28 cellular contexts compared by ENCODE assay signal in the genomic region with DNA sequence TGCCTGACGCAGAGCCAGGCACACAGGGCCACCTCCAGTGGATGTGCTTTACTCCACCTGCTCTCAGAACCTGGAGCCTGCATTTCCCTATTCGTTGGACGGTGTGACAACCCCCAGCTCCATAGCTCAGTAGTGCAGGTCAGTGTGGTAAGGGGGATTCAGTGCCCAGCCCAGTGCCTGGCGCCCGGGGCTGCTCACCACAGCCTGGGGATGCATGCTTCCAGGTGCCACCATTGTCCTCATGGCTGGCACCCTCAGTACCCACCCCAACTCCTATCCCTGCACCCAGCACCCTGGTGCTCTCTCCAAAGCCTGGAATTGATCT. TPM values are rescaled to one million over a fixed set of nuclear protein-coding genes. Genes with fewer than 3 reads are reported as not detected.
A peak's percentile ranks its signal among the peaks of the same experiment; 100 is the strongest.
DNase-seq lines count a peak whose midpoint lies in the region; ATAC-seq, FAIRE-seq and TF ChIP-seq lines count a peak whose summit lies in the region.
"Had no signal": no experiment of that assay in that cellular context is flagged by ENCODE, and none has a peak within 500 bp of the region (broad histone marks: within the 10 kb centered on the region; RNA-seq: fewer than 3 reads in every experiment).

No MANE protein-coding gene starts in this region.

- no peak overlapping the region for H2AFZ ChIP-seq in HepG2 (ENCODE audit: low read length)
- H2AFZ ChIP-seq: GM23338 had no signal

- H3K27me3 Mint-ChIP-seq in osteocyte (ENCODE audit: unreplicated experiment) = no peaks in the 10 kb centered on the region
- peaks cover 0 to 5% of the 10 kb centered on the region in 2 donors for H3K27me3 Mint-ChIP-seq in stimulated activated naive B cell treated with anti-CD40 and anti-IgM and Interleukin-4, amounts not matched to agents 10 μg/mL and 1 μg/mL and 100 μg/mL, for 72 hours
- H3K27me3 Mint-ChIP-seq: activated naive CD8-positive, alpha-beta T cell; stimulated activated naive CD8-positive, alpha-beta T cell treated with anti-CD3 and anti-CD28 coated beads, Interleukin-15, Interleukin-2, amounts not matched to agents 100 ng/mL and 50 ng/mL, for 24 hours had no signal

- no peak overlapping the region for H3K9ac ChIP-seq in liver (ENCODE audit: low read depth in 1 of 2, low read length in 2 of 2)
- H3K9ac ChIP-seq in HepG2 (ENCODE audit: insufficient read depth, low read depth, low read length) = no peak overlapping the region
- H3K9ac ChIP-seq: BLaER1 had no signal

- no peaks in the 10 kb centered on the region for H3K27me3 ChIP-seq in liver (ENCODE audit: control insufficient read depth in 4 of 4, insufficient read depth in 4 of 4, low read length in 3 of 4)
- peaks cover 6 to 41% of the 10 kb centered on the region in 2 experiments; a peak in 4 of 5 replicates for H3K27me3 ChIP-seq in HepG2 (ENCODE audit: control insufficient read depth in 1 of 2, insufficient read depth in 2 of 2, low read length in 2 of 2)
- H3K27me3 ChIP-seq in gastroesophageal sphincter = no peaks in the 10 kb centered on the region
- H3K27me3 ChIP-seq in uterus = no peaks in the 10 kb centered on the region
- H3K27me3 ChIP-seq: BLaER1, MG63, tibial nerve had no signal

- DNase-seq in HepG2 (ENCODE audit: low spot score) (no peak), osteocyte (ENCODE audit: extremely low spot score, unreplicated experiment) (peak; percentile 74), uterus (no peak), activated gamma-delta T cell (lab: John Stamatoyannopoulos, UW) (no peak)
- no peak for DNase-seq in stimulated activated naive B cell treated with anti-CD40 and anti-IgM and Interleukin-4, amounts not matched to agents 10 μg/mL and 1 μg/mL and 100 μg/mL, for 72 hours
- DNase-seq in activated naive CD4-positive, alpha-beta T cell treated with Interleukin-2 at 50 U/mL for 16 hours = no peak
- DNase-seq: cerebellar nuclear complex; MG63; NCI-H1436 treated with DMSO at 0.1 percent for 48 hours; NCI-H510A treated with DMSO at 0.1 percent for 48 hours; NK-92 treated with Interleukin-12 subunit alpha and Interleukin-12 subunit beta, amount 100 ng/mL, for 24 hours; SIG-M5; stimulated activated CD4-positive, alpha-beta T cell treated with anti-CD3 and anti-CD28 coated beads, Interleukin-4, amount 100 ng/mL, for 24 hours; T-helper 1 cell had no signal

- TF ChIP-seq CTCF in liver (IDR thresholded peaks at IDR 0.05; ENCODE audit: low read depth, low read length, missing input control) (no peak), HepG2 (CRISPR knock-in tag; IDR thresholded peaks at IDR 0.05) (no peak), gastroesophageal sphincter (IDR thresholded peaks at IDR 0.05) (no peak), osteocyte (IDR thresholded peaks at IDR 0.05) (no peak), uterus (IDR thresholded peaks at IDR 0.05) (no peak)

- FAIRE-seq in HepG2 (lab: Jason Lieb, UNC) = no peak
- FAIRE-seq: A204.1, D721Med, K562, TTC549 had no signal

- TF ChIP-seq EP300 in HepG2 (IDR thresholded peaks at IDR 0.05; ENCODE audit: low read depth in 2 of 2, low read length in 2 of 2) (no peak), HepG2 (CRISPR knock-in tag; IDR thresholded peaks at IDR 0.05; ENCODE audit: borderline replicate concordance) (no peak), gastroesophageal sphincter (IDR thresholded peaks at IDR 0.05) (no peak)

- CTCF ChIA-PET in HepG2 (lab: Yijun Ruan, JAX; ENCODE audit: low intra/inter-chr PET ratio, low total read pairs) = no interaction called here

- H3K27ac ChIP-seq in liver (ENCODE audit: low read depth in 1 of 2, low read length in 2 of 2) (peak overlapping the region; percentile 40 to 46), HepG2 (ENCODE audit: extremely low read length, insufficient read depth, low read length) (no peak overlapping the region), gastroesophageal sphincter (no peak overlapping the region), uterus (no peak overlapping the region)
- H3K27ac ChIP-seq: BLaER1, tibial nerve had no signal

- ATAC-seq in HepG2 (no peak), gastroesophageal sphincter (peak; percentile 24)
- no peak for ATAC-seq in stimulated activated naive B cell treated with anti-CD40 and anti-IgM and Interleukin-4, amounts not matched to agents 10 μg/mL and 1 μg/mL and 100 μg/mL, for 72 hours (replicated peaks)
- ATAC-seq: GM23338, K562 had no signal

- BruUV-seq in HepG2 (replicated peaks; lab: Mats Ljungman, UMichigan) = no TSS peak

- peaks cover 14% of the 10 kb centered on the region for H3K9me3 Mint-ChIP-seq in osteocyte (ENCODE audit: unreplicated experiment)
- peaks cover 2 to 3% of the 10 kb centered on the region in 2 donors for H3K9me3 Mint-ChIP-seq in stimulated activated naive B cell treated with anti-CD40 and anti-IgM and Interleukin-4, amounts not matched to agents 10 μg/mL and 1 μg/mL and 100 μg/mL, for 72 hours
- H3K9me3 Mint-ChIP-seq: mesothelial cell of epicardium; neural crest cell; stimulated activated naive CD8-positive, alpha-beta T cell treated with anti-CD3 and anti-CD28 coated beads, Interleukin-15, Interleukin-2, amounts not matched to agents 100 ng/mL and 50 ng/mL, for 24 hours had no signal

- H3K4me3 ChIP-seq in liver (ENCODE audit: low read depth in 1 of 3, low read length in 3 of 3) (no peak overlapping the region), HepG2 (replicated peaks in 1 of 3; ENCODE audit: insufficient read depth in 1 of 3, low read depth in 2 of 3, low read length in 3 of 3) (no peak overlapping the region), gastroesophageal sphincter (no peak overlapping the region), uterus (no peak overlapping the region)
- H3K4me3 ChIP-seq: BLaER1, GM23338, K562, MG63, tibial nerve had no signal

- intact Hi-C loops in HepG2 (cut with micrococcal nuclease; ENCODE audit: unreplicated experiment) = no loop called here
- intact Hi-C loops in uterus (cut with DNase I; ENCODE audit: low total_unique reads) = no loop called here

- H3K4me2 ChIP-seq in HepG2 (ENCODE audit: low read depth, low read length) = no peak overlapping the region
- H3K4me2 ChIP-seq: BLaER1, GM23338 had no signal

- H3K36me3 Mint-ChIP-seq in osteocyte (ENCODE audit: unreplicated experiment) = no peaks in the 10 kb centered on the region
- H3K36me3 Mint-ChIP-seq in stimulated activated naive B cell treated with anti-CD40 and anti-IgM and Interleukin-4, amounts not matched to agents 10 μg/mL and 1 μg/mL and 100 μg/mL, for 72 hours = no peaks in the 10 kb centered on the region
- H3K36me3 Mint-ChIP-seq: activated naive CD8-positive, alpha-beta T cell; mesothelial cell of epicardium had no signal

- no peak for TF ChIP-seq RAD21 in liver (IDR thresholded peaks at IDR 0.05)
- TF ChIP-seq RAD21 in HepG2 (CRISPR knock-in tag; IDR thresholded peaks at IDR 0.05) = no peak

- no peaks in the 10 kb centered on the region for H4K20me1 ChIP-seq in HepG2 (ENCODE audit: insufficient read depth, low read length)
- H4K20me1 ChIP-seq: BLaER1 had no signal

- H3K4me1 Mint-ChIP-seq in osteocyte (ENCODE audit: unreplicated experiment) = peaks cover 4% of the 10 kb centered on the region
- no peaks in the 10 kb centered on the region for H3K4me1 Mint-ChIP-seq in stimulated activated naive B cell treated with anti-CD40 and anti-IgM and Interleukin-4, amounts not matched to agents 10 μg/mL and 1 μg/mL and 100 μg/mL, for 72 hours
- H3K4me1 Mint-ChIP-seq: GM23338, mesothelial cell of epicardium, neural crest cell had no signal

- no peaks in the 10 kb centered on the region for H3K79me2 ChIP-seq in HepG2 (ENCODE audit: insufficient read depth, low read length)

- in situ Hi-C loops in HepG2 (cut with HindIII; ENCODE audit: extremely low pct_ligation_motif_present, low pct_unique_long_range_greater_than_20kb) = no loop called here

- no peaks in the 10 kb centered on the region for H3K9me3 ChIP-seq in liver (ENCODE audit: control insufficient read depth in 4 of 4, low read length in 3 of 4)
- H3K9me3 ChIP-seq in HepG2 (ENCODE audit: low read length) = no peaks in the 10 kb centered on the region
- H3K9me3 ChIP-seq in gastroesophageal sphincter = no peaks in the 10 kb centered on the region
- no peaks in the 10 kb centered on the region for H3K9me3 ChIP-seq in uterus
- H3K9me3 ChIP-seq: BLaER1, MG63, tibial nerve had no signal

- H3K4me3 Mint-ChIP-seq in osteocyte (ENCODE audit: unreplicated experiment) = no peak overlapping the region
- H3K4me3 Mint-ChIP-seq in stimulated activated naive B cell treated with anti-CD40 and anti-IgM and Interleukin-4, amounts not matched to agents 10 μg/mL and 1 μg/mL and 100 μg/mL, for 72 hours = no peak overlapping the region
- H3K4me3 Mint-ChIP-seq: activated naive CD8-positive, alpha-beta T cell; GM23338; mesothelial cell of epicardium; neural crest cell; stimulated activated naive CD8-positive, alpha-beta T cell treated with anti-CD3 and anti-CD28 coated beads, Interleukin-15, Interleukin-2, amounts not matched to agents 100 ng/mL and 50 ng/mL, for 24 hours had no signal

- 78% methylated on average over 5 of the region's 5 CpGs for WGBS in liver
- 7% methylated on average over 2 of the region's 5 CpGs for WGBS in HepG2 (ENCODE audit: low lambda C conversion rate)
- whole genome bisulfite sequencing in gastroesophageal sphincter (ENCODE audit: low coverage in 1 of 2), 2 donors = 100% methylated on average over 1 of the region's 5 CpGs; no CpG with 5 or more reads in 1 of the 2 donors

- peak overlapping the region; percentile 62 for H3K27ac Mint-ChIP-seq in osteocyte (ENCODE audit: unreplicated experiment)
- H3K27ac Mint-ChIP-seq in stimulated activated naive B cell treated with anti-CD40 and anti-IgM and Interleukin-4, amounts not matched to agents 10 μg/mL and 1 μg/mL and 100 μg/mL, for 72 hours = no peak overlapping the region
- H3K27ac Mint-ChIP-seq: activated naive CD8-positive, alpha-beta T cell; GM23338; mesothelial cell of epicardium; stimulated activated naive CD8-positive, alpha-beta T cell treated with anti-CD3 and anti-CD28 coated beads, Interleukin-15, Interleukin-2, amounts not matched to agents 100 ng/mL and 50 ng/mL, for 24 hours had no signal

- TF ChIP-seq POLR2A in HepG2 (IDR thresholded peaks at IDR 0.05; ENCODE audit: insufficient read depth in 1 of 2, low read depth in 2 of 2, low read length in 2 of 2) = no peak
- TF ChIP-seq POLR2A in gastroesophageal sphincter (IDR thresholded peaks at IDR 0.05) = no peak
- no peak for TF ChIP-seq POLR2A in uterus (IDR thresholded peaks at IDR 0.05)

- H3K36me3 ChIP-seq in liver (ENCODE audit: control insufficient read depth in 4 of 4, insufficient read depth in 3 of 4, low read depth in 1 of 4, low read length in 3 of 4) (no peaks in the 10 kb centered on the region), HepG2 (replicated peaks in 1 of 2; ENCODE audit: control insufficient read depth in 1 of 2, insufficient read depth in 2 of 2, low read length in 2 of 2) (no peaks in the 10 kb centered on the region), gastroesophageal sphincter (no peaks in the 10 kb centered on the region), uterus (no peaks in the 10 kb centered on the region)
- H3K36me3 ChIP-seq: BLaER1, MG63, tibial nerve had no signal

- POLR2A ChIA-PET in HepG2 (lab: Yijun Ruan, JAX) = no interaction called here

- H3K4me1 ChIP-seq in liver (ENCODE audit: control insufficient read depth in 4 of 4, insufficient read depth in 4 of 4, low read length in 3 of 4) = no peaks in the 10 kb centered on the region
- no peaks in the 10 kb centered on the region for H3K4me1 ChIP-seq in HepG2 (ENCODE audit: insufficient read depth, low read length)
- no peaks in the 10 kb centered on the region for H3K4me1 ChIP-seq in gastroesophageal sphincter
- H3K4me1 ChIP-seq in uterus = no peaks in the 10 kb centered on the region
- H3K4me1 ChIP-seq: tibial nerve had no signal

RNA-seq across cellular contexts. Expression of gene ADAMTS2, which starts 32.8 kb away (rescaled TPM):
- total RNA-seq in liver (10 to 100 TPM; 12.4 to 24.3 TPM), HepG2 (2016; rRNA removed; fragmentation: Illumina TruSeq; extraction: Trizol) (0.18 and 0.24 TPM in 2 replicates), gastroesophageal sphincter (10 to 100 TPM; 14.8 to 24.8 (median 22.6) TPM), osteocyte (10.7 and 12.2 TPM in 2 replicates), uterus (10 to 100 TPM in 3 of 4 donors, 1 to 10 TPM in 1; 4.1 to 97.1 (median 40.3) TPM)
- polyA plus RNA-seq in liver (10 to 100 TPM in 1 of 2 donors, 1 to 10 TPM in 1; 2.7 to 11.6 TPM), HepG2 (2011; rRNA removed) (3.5 and 3.6 TPM in 2 replicates)
- 0.09 and 0.10 TPM in 2 replicates for total RNA-seq in HepG2 (2016; cell fraction: cytosol; rRNA removed; fragmentation: Illumina TruSeq; extraction: Trizol; ENCODE audit: low read depth)
- total RNA-seq in HepG2 (2016; cell fraction: insoluble cytoplasmic fraction; rRNA removed; fragmentation: Illumina TruSeq; extraction: Trizol) = 0.15 and 0.17 TPM in 2 replicates
- 0.25 and 0.38 TPM in 2 replicates for total RNA-seq in HepG2 (2016; cell fraction: membrane; rRNA removed; fragmentation: Illumina TruSeq; extraction: Trizol)
- 0.25 and 0.59 TPM in 2 replicates for total RNA-seq in HepG2 (2016; cell fraction: nucleus; rRNA removed; fragmentation: Illumina TruSeq; extraction: Trizol)
- 2.4 and 4.9 TPM in 2 replicates for polyA plus RNA-seq in HepG2 (2011; cell fraction: cytosol; rRNA removed)
- polyA plus RNA-seq in HepG2 (2011; cell fraction: nucleus; rRNA removed) = 5.3 and 5.6 TPM in 2 replicates
- 2.3 and 2.4 TPM in 2 replicates for polyA plus RNA-seq in HepG2 (2012)
- 0.26 and 0.29 TPM in 2 replicates for polyA plus RNA-seq in HepG2 (2016; cell fraction: cytosol; fragmentation: Illumina TruSeq; extraction: Trizol; ENCODE audit: low read depth)
- 0.36 and 0.41 TPM in 2 replicates for polyA plus RNA-seq in HepG2 (2016; cell fraction: insoluble cytoplasmic fraction; fragmentation: Illumina TruSeq; extraction: Trizol; ENCODE audit: low read depth)
- 0.58 and 0.62 TPM in 2 replicates for polyA plus RNA-seq in HepG2 (2016; cell fraction: membrane; fragmentation: Illumina TruSeq; extraction: Trizol; ENCODE audit: low read depth)
- 0.59 and 1.2 TPM in 2 replicates for polyA plus RNA-seq in HepG2 (2016; cell fraction: nucleus; fragmentation: Illumina TruSeq; extraction: Trizol; ENCODE audit: insufficient read depth, low read depth)
- 4.6 TPM in 1 of 2 replicates, not detected in the other for polyA minus RNA-seq in HepG2 (2011; rRNA and poly(A)+ RNA removed; ENCODE audit: low replicate concordance)
- 0.99 and 1.4 TPM in 2 replicates for polyA minus RNA-seq in HepG2 (2011; cell fraction: cytosol; rRNA and poly(A)+ RNA removed)
- polyA minus RNA-seq in HepG2 (2011; cell fraction: nucleus; rRNA and poly(A)+ RNA removed) = 0.90 and 1.7 TPM in 2 replicates
- total RNA-seq: K562, pulmonary artery endothelial cell had no signal
- polyA plus RNA-seq: K562 had no signal

Comparison
In these comparisons a context has a peak if more than half of its experiments do, and no peak if none do; other contexts are left out.
1. H3K27ac ChIP-seq: peak in liver (2 of 2); none in HepG2 (single experiment), gastroesophageal sphincter (0 of 4) and uterus (0 of 2).